Comparison of ENCODE assay signal across 8 cellular contexts in the genomic region with DNA sequence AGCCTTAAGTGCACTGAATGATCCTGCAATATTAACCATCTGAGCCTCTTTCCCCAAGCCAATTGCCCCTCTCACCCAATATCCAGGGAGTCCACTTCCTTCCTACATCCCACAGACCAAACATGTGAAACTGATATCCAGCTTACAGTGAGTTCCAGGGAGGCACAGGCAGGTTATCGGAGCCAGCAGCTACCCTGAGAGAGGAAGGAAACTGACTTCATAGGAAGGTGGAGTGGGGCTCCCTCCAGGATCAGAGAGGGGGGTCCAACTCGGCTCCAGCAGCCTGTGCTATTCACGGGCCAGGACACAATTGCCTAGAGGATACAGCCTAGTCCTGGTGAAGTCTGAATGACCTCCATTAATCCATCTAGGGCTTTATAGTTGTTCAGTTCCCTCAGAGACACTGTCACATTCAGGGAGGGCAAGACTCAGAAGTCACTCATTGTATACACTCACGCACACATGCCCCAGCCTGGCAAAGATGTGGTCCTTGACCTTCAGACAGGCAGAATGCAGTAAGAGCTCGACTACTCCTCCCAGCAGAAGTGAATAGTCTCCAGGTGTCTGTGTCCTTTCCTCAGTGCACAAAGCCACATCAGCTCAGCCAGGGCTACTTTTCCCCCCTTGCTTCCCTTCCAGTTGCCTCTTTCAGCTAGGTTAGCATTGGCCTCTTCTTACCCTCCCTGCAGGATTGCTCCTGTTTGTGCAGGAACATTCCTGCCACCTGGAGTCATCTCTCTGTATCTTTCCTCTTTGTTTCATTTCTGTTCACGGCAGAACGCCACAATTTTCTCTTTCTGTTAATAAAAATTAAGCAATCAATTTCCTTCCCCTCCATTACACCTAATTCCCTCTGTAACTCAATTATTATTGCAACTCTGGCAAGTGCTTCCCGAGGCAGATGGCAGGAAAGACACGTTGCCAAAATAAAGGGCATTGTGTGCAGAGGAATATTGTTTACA.
DNase-seq lines count a peak whose midpoint lies in the region; ATAC-seq, FAIRE-seq and TF ChIP-seq lines count a peak whose summit lies in the region.

No MANE protein-coding gene starts in this region.

- 88% methylated on average over 8 of the region's 9 CpGs; no CpG with 5 or more reads in 1 of the 2 experiments for WGBS in H1 (ENCODE audit: extremely low coverage in 1 of 2, insufficient coverage in 1 of 2, insufficient read length in 1 of 2, insufficient replicate concordance in 2 of 2, low coverage in 1 of 2, low lambda C conversion rate in 2 of 2, missing lambda C conversion rate in 1 of 2), 2 experiments

- no peaks in the 10 kb centered on the region for H4K20me1 ChIP-seq in H1 (replicated peaks in 1 of 2; ENCODE audit: control insufficient read depth in 1 of 2, insufficient read depth in 2 of 2, low read length in 2 of 2)
- no peaks in the 10 kb centered on the region for H4K20me1 ChIP-seq in osteoblast (ENCODE audit: insufficient read depth, low read length)

- H3K56ac ChIP-seq in H1 (replicated peaks; ENCODE audit: insufficient read length, low read depth, low read length) = no peak overlapping the region

- TF ChIP-seq CTCF in H1 (IDR thresholded peaks at IDR 0.05; ENCODE audit: control extremely low read depth in 1 of 3, insufficient read depth in 1 of 3, low read depth in 1 of 3, low read length in 3 of 3) (peak in 1 of 3 experiments; percentile 22; a peak in 2 of 4 replicates), osteoblast (IDR thresholded peaks at IDR 0.05; ENCODE audit: extremely low read depth, low read depth, low read length) (peak; percentile 23), A673 (conservative IDR thresholded peaks at IDR 0.05; ENCODE audit: low read depth, low read length) (no peak)

- H3K27me3 ChIP-seq in H1 (replicated peaks in 1 of 4; ENCODE audit: control insufficient read depth in 3 of 4, extremely low read depth in 1 of 4, insufficient read depth in 3 of 4, low read length in 3 of 4) (no peaks in the 10 kb centered on the region), osteoblast (ENCODE audit: insufficient read depth, low read length) (peaks cover 4% of the 10 kb centered on the region), A673 (replicated peaks; ENCODE audit: insufficient read depth, low read depth, low read length, poor library complexity) (peaks cover 32% of the 10 kb centered on the region)

- H3K9me3 ChIP-seq in H1 (ENCODE audit: insufficient read depth in 2 of 2, low read depth in 1 of 2, low read length in 1 of 2) (no peaks in the 10 kb centered on the region), osteoblast (ENCODE audit: low read depth, low read length) (no peaks in the 10 kb centered on the region), A673 (ENCODE audit: low read depth, low read length, poor library complexity, severe bottlenecking) (no peaks in the 10 kb centered on the region)

- no peak overlapping the region for H4K8ac ChIP-seq in H1 (ENCODE audit: extremely low read depth, insufficient read depth, low read length)

- H2AK5ac ChIP-seq in H1 (ENCODE audit: low read depth, low read length) = no peak overlapping the region

- H3K36me3 ChIP-seq in H1 (ENCODE audit: control insufficient read depth in 2 of 4, insufficient read depth in 4 of 4, low read length in 3 of 4) (no peaks in the 10 kb centered on the region), osteoblast (ENCODE audit: insufficient read depth, low read length) (no peaks in the 10 kb centered on the region), A673 (ENCODE audit: insufficient read depth, low read length, poor library complexity, severe bottlenecking) (no peaks in the 10 kb centered on the region)

- H3K4me3 ChIP-seq in H1 (ENCODE audit: extremely low read depth in 1 of 4, insufficient read depth in 2 of 4, low read depth in 3 of 4, low read length in 4 of 4) (no peak overlapping the region), osteoblast (ENCODE audit: insufficient read depth, low read length) (no peak overlapping the region), A673 (ENCODE audit: low read depth, low read length, poor library complexity, severe bottlenecking) (no peak overlapping the region)

- no peak overlapping the region for H3K4ac ChIP-seq in H1 (replicated peaks; ENCODE audit: insufficient read length, low read depth, low read length)

- TF ChIP-seq EP300 in H1 (IDR thresholded peaks at IDR 0.05; ENCODE audit: borderline replicate concordance in 1 of 2, low read depth in 2 of 2, low read length in 2 of 2) = no peak

- no TSS peak for BruUV-seq in A673 (replicated peaks; lab: Mats Ljungman, UMichigan)

- no peak for FAIRE-seq in H1 (lab: Jason Lieb, UNC)

- POLR2A ChIA-PET in H1 (lab: Charles Lee; ENCODE audit: partially characterized antibody) (no interaction called here), A673 (lab: Charles Lee; ENCODE audit: low non-redundant PET) (no interaction called here)

- peak; percentile 28 for DNase-seq in DMS153 treated with DMSO at 0.1 percent for 48 hours (lab: John Stamatoyannopoulos, UW; ENCODE audit: unreplicated experiment)
- DNase-seq in NCI-H2081 (lab: John Stamatoyannopoulos, UW) = peak; percentile 61 to 88
- no peak for DNase-seq in H1 (ENCODE audit: low read depth in 1 of 2, low spot score in 2 of 2)
- DNase-seq in osteoblast (ENCODE audit: insufficient read length, low spot score, missing footprints) = no peak
- no peak for DNase-seq in NCI-H524 treated with DMSO at 0.1 percent for 48 hours (lab: John Stamatoyannopoulos, UW)
- no peak for DNase-seq in A673 (ENCODE audit: low spot score)
- DNase-seq in NCI-H2107 treated with DMSO at 0.1 percent for 48 hours (lab: John Stamatoyannopoulos, UW; ENCODE audit: unreplicated experiment) = no peak

- CTCF ChIA-PET in H1 (lab: Charles Lee; ENCODE audit: partially characterized antibody) = interaction anchor here (0.6 to 1.6 kb wide), 5 partner anchors 9 to 536 kb away, joined by 3 to 6 read pairs (median 4); no protein-coding TSS in a partner anchor
- CTCF ChIA-PET in A673 (lab: Charles Lee) = no interaction called here

- H4K91ac ChIP-seq in H1 (replicated peaks; ENCODE audit: insufficient read length, low read length) = no peak overlapping the region

- no peak overlapping the region for H2BK15ac ChIP-seq in H1 (ENCODE audit: low read length)

- no peak overlapping the region for H4K5ac ChIP-seq in H1 (ENCODE audit: insufficient read length, low read depth, low read length)

- no peaks in the 10 kb centered on the region for H3K23me2 ChIP-seq in H1 (ENCODE audit: low read depth, low read length)

- H2AFZ ChIP-seq in H1 (ENCODE audit: low read length) = peak overlapping the region; percentile 57; the same call in 1 of the 2 replicates
- H2AFZ ChIP-seq in osteoblast (ENCODE audit: low read length) = no peak overlapping the region

- no peaks in the 10 kb centered on the region for H3K79me2 ChIP-seq in H1 (ENCODE audit: control insufficient read depth in 1 of 2, insufficient read depth in 2 of 2, low read length in 2 of 2)
- H3K79me2 ChIP-seq in osteoblast (ENCODE audit: insufficient read depth, low read length) = no peaks in the 10 kb centered on the region

- H3K79me1 ChIP-seq in H1 (ENCODE audit: low read depth, low read length) = no peaks in the 10 kb centered on the region

- H3K4me1 ChIP-seq in H1 (replicated peaks in 1 of 4; ENCODE audit: control insufficient read depth in 3 of 4, insufficient read depth in 4 of 4, low read length in 3 of 4) = no peaks in the 10 kb centered on the region
- no peaks in the 10 kb centered on the region for H3K4me1 ChIP-seq in osteoblast (ENCODE audit: insufficient read depth, low read length)
- peaks cover 3% of the 10 kb centered on the region for H3K4me1 ChIP-seq in A673 (ENCODE audit: insufficient read depth, low read length, poor library complexity, severe bottlenecking)

- H3K14ac ChIP-seq in H1 (ENCODE audit: insufficient read length) = no peak overlapping the region

- intact Hi-C loops in A673 (cut with micrococcal nuclease; ENCODE audit: unreplicated experiment) = loop anchor here (10.0 kb wide), 1 partner anchor 517 kb away; a partner anchor contains a TSS

- peak in 1 of 2 experiments; percentile 50; a peak in 2 of 4 replicates for TF ChIP-seq RAD21 in H1 (IDR thresholded peaks at IDR 0.05 in 1 of 2, conservative IDR thresholded peaks at IDR 0.05 in 1 of 2; ENCODE audit: low read depth in 2 of 2, low read length in 2 of 2)

- no peak overlapping the region for H2BK12ac ChIP-seq in H1 (ENCODE audit: low read depth, low read length)

- no peak overlapping the region for H2BK5ac ChIP-seq in H1 (ENCODE audit: low read depth, low read length)

- no peak overlapping the region for H3K9ac ChIP-seq in H1 (replicated peaks in 1 of 4; ENCODE audit: extremely low read depth in 1 of 4, low read depth in 3 of 4, low read length in 3 of 4)

- H3K4me2 ChIP-seq in H1 (ENCODE audit: insufficient read depth in 1 of 2, low read depth in 2 of 2, low read length in 2 of 2) (no peak overlapping the region), osteoblast (ENCODE audit: insufficient read depth, low read length) (no peak overlapping the region)

- no peak overlapping the region for H2BK120ac ChIP-seq in H1 (replicated peaks; ENCODE audit: low read depth, low read length)

- H3K27ac ChIP-seq in H1 (ENCODE audit: low read depth, low read length) (no peak overlapping the region), osteoblast (ENCODE audit: low read depth, low read length) (no peak overlapping the region), A673 (ENCODE audit: low read depth, low read length, poor library complexity, severe bottlenecking) (no peak overlapping the region)

- TF ChIP-seq POLR2A in H1 (IDR thresholded peaks at IDR 0.05; ENCODE audit: control extremely low read depth in 1 of 2, low read depth in 2 of 2, low read length in 2 of 2) = no peak

- no peak overlapping the region for H3K23ac ChIP-seq in H1 (ENCODE audit: insufficient read length)

- H3K18ac ChIP-seq in H1 (ENCODE audit: extremely low read depth, low read length) = no peak overlapping the region

- no peak for ATAC-seq in GM18511 (IDR thresholded peaks at IDR 0.05; ENCODE audit: unreplicated experiment)

- H2BK20ac ChIP-seq in H1 (ENCODE audit: low read length) = no peak overlapping the region

TF ChIP-seq in H1, 55 proteins besides CTCF, POLR2A, EP300 and RAD21:
- TF ChIP-seq TEAD4 (IDR thresholded peaks at IDR 0.05; ENCODE audit: low read depth, low read length) = peak; percentile 71
- no peak for TF ChIP-seq TBP (IDR thresholded peaks at IDR 0.05; ENCODE audit: low read depth, low read length)
TF ChIP-seq in H1: peak in this region for 1.

Comparison
In these comparisons a context has a peak if more than half of its experiments do, and no peak if none do; other contexts are left out.
1. DNase-seq: peak in DMS153 treated with DMSO at 0.1 percent for 48 hours (single experiment) and NCI-H2081 (2 of 2); none in H1 (0 of 2), osteoblast (single experiment), NCI-H524 treated with DMSO at 0.1 percent for 48 hours (single experiment), A673 (single experiment) and NCI-H2107 treated with DMSO at 0.1 percent for 48 hours (single experiment).